In the genomic region with DNA sequence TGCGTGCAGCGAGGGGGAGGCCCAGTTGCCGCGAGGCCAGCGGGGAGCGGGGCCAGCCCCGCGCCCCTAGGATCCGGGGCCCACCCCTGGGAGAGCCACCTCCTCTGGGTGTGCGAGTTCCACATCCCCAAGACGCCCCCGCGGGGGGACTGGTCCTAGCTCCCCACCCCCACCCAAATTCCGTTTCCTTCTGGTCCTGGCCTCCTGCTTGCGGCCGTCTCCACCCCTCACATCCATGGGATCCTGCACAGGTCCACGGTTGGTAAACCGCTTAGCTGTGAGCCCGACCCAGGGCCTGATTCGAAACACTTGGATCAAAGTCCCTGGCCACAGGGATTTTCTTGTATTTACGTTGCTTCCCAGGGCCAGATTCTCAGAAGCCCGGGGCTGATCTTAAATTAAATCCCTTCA, we compare ENCODE assay signal across 9 cellular contexts. TPM values are rescaled to one million over a fixed set of nuclear protein-coding genes. Genes with fewer than 3 reads are reported as not detected.
A peak's percentile ranks its signal among the peaks of the same experiment; 100 is the strongest.
DNase-seq lines count a peak whose midpoint lies in the region; ATAC-seq, FAIRE-seq and TF ChIP-seq lines count a peak whose summit lies in the region.
"Had no signal": no experiment of that assay in that cellular context is flagged by ENCODE, and none has a peak within 500 bp of the region (broad histone marks: within the 10 kb centered on the region; RNA-seq: fewer than 3 reads in every experiment).

No MANE protein-coding gene starts in this region.

- TF ChIP-seq POLR2A in GM18505 (IDR thresholded peaks at IDR 0.05; ENCODE audit: borderline replicate concordance, extremely low read depth, insufficient read depth, insufficient read length): no peak

- POLR2A ChIA-PET in T-cell (lab: Charles Lee): interaction anchor here in 1 of 2 donors (0.6 kb wide), 1 partner anchor 950 kb away, joined by 8 read pairs; no protein-coding TSS in a partner anchor

- H3K27me3 Mint-ChIP-seq in T-cell (peaks cover 40 to 42% of the 10 kb centered on the region in 2 donors), progenitor cell of endocrine pancreas (no peaks in the 10 kb centered on the region)

- intact Hi-C loops in Right ventricle myocardium superior (cut with DNase I): no loop called here

- no peak for TF ChIP-seq CTCF in progenitor cell of endocrine pancreas (IDR thresholded peaks at IDR 0.05; ENCODE audit: unreplicated experiment)

- H3K9me3 Mint-ChIP-seq in T-cell: peaks cover 0 to 4% (median 0%) of the 10 kb centered on the region in 3 donors
- H3K9me3 Mint-ChIP-seq in progenitor cell of endocrine pancreas (ENCODE audit: low read depth): peaks cover 4% of the 10 kb centered on the region

- CTCF ChIA-PET in T-cell (lab: Charles Lee): no interaction called here

- H3K4me1 Mint-ChIP-seq in T-cell (peaks cover 9 to 16% (median 11%) of the 10 kb centered on the region in 3 donors), progenitor cell of endocrine pancreas (ENCODE audit: low read depth) (peaks cover 22% of the 10 kb centered on the region)

- H3K4me3 Mint-ChIP-seq in T-cell (peak overlapping the region; percentile 43 to 73 (median 53)), progenitor cell of endocrine pancreas (ENCODE audit: low read depth) (peak overlapping the region; percentile 88)

- FAIRE-seq in G401.6 (lab: Jason Lieb, UNC): peak; percentile 60

- H3K36me3 Mint-ChIP-seq in T-cell (no peaks in the 10 kb centered on the region), progenitor cell of endocrine pancreas (ENCODE audit: insufficient read depth) (peaks cover 4% of the 10 kb centered on the region)

- DNase-seq in T-cell (no peak), Right ventricle myocardium superior (no peak), progenitor cell of endocrine pancreas (ENCODE audit: low spot score, unreplicated experiment) (no peak), NCI-H1105 (lab: John Stamatoyannopoulos, UW) (no peak), NCI-H187 (lab: John Stamatoyannopoulos, UW) (no peak)
- DNase-seq in activated CD4-positive, alpha-beta T cell treated with anti-CD3 and anti-CD28 coated beads, Interleukin-2, amount 50 U/mL, for 4 hours: no peak
- DNase-seq: stimulated activated CD4-positive, alpha-beta T cell treated with anti-CD3 and anti-CD28 coated beads, Interleukin-12 subunit alpha, Interleukin-12 subunit beta, amount 100 ng/mL, for 4 hours had no signal

- H3K27ac Mint-ChIP-seq in T-cell: peak overlapping the region in 1 of 2 donors; percentile 49
- H3K27ac Mint-ChIP-seq in progenitor cell of endocrine pancreas: peak overlapping the region; percentile 94

- ATAC-seq in T-cell (replicated peaks in 1 of 4) (no peak), Right ventricle myocardium superior (ENCODE audit: poor library complexity) (peak; percentile 55), GM18505 (IDR thresholded peaks at IDR 0.05; ENCODE audit: unreplicated experiment) (no peak)

RNA-seq across cellular contexts. Expression of a gene that starts 0.3 kb away (rescaled TPM):
- under 1 TPM in 3 of 5 donors, not detected in 2; 0.18 to 0.46 (median 0.28) TPM for total RNA-seq in T-cell
- total RNA-seq in Right ventricle myocardium superior: 1.7 TPM
- total RNA-seq in progenitor cell of endocrine pancreas: 24.1 and 27.1 TPM in 2 replicates

RNA-seq across cellular contexts. Expression of a gene that starts 45.1 kb away (rescaled TPM):
- 10 to 100 TPM; 17.3 to 35.1 (median 32.8) TPM for total RNA-seq in T-cell
- 74.3 TPM for total RNA-seq in Right ventricle myocardium superior
- total RNA-seq in progenitor cell of endocrine pancreas: 26.7 and 26.8 TPM in 2 replicates

RNA-seq across cellular contexts. Expression of a gene that starts 45.3 kb away (rescaled TPM):
- 10 to 100 TPM; 22.0 to 33.5 (median 26.0) TPM for total RNA-seq in T-cell
- total RNA-seq in Right ventricle myocardium superior: 14.5 TPM
- 68.2 and 74.7 TPM in 2 replicates for total RNA-seq in progenitor cell of endocrine pancreas

RNA-seq across cellular contexts. Expression of a gene that starts 56.5 kb away (rescaled TPM):
- total RNA-seq in T-cell (under 1 TPM in 3 of 5 donors, not detected in 2; 0.41 to 0.69 (median 0.66) TPM), Right ventricle myocardium superior (13.0 TPM), progenitor cell of endocrine pancreas (10.3 and 14.6 TPM in 2 replicates)
